Comparison of ENCODE assay signal across 1 cellular context in genomic region chr11:9758676-9759518, GRCh38.
TF ChIP-seq lines count a peak whose summit lies in the region.

No MANE protein-coding gene starts in this region.

TF ChIP-seq in K562, 482 proteins besides CTCF, POLR2A, EP300 and RAD21 (continued from another document and continues in another):
- TF ChIP-seq CHD7 (IDR thresholded peaks at IDR 0.05; ENCODE audit: low read depth, low read length) = no peak
- TF ChIP-seq RBM14 (IDR thresholded peaks at IDR 0.05; ENCODE audit: borderline replicate concordance, insufficient read depth, low read depth, low read length) = 0 out of 2 replicates have a peak, but pooled peaks have one; percentile 31
- no peak for TF ChIP-seq TCF7 (IDR thresholded peaks at IDR 0.05; ENCODE audit: borderline replicate concordance)
- no peak for TF ChIP-seq YBX1 (IDR thresholded peaks at IDR 0.05)
- TF ChIP-seq ILF3 (IDR thresholded peaks at IDR 0.05; ENCODE audit: borderline replicate concordance) = no peak
- TF ChIP-seq TAF1 (IDR thresholded peaks at IDR 0.05; ENCODE audit: control insufficient read depth, extremely low read depth, insufficient read depth, low read length, severe bottlenecking) = no peak
- peak; percentile 86 for TF ChIP-seq MGA (IDR thresholded peaks at IDR 0.05)
- peak; percentile 57; the same call in 1 of the 2 replicates for TF ChIP-seq TOE1 (IDR thresholded peaks at IDR 0.05; ENCODE audit: borderline replicate concordance)
- no peak for TF ChIP-seq TOE1 (CRISPR knock-in tag; IDR thresholded peaks at IDR 0.05; ENCODE audit: borderline replicate concordance, low read depth)
- TF ChIP-seq ZNF561 (CRISPR knock-in tag; conservative IDR thresholded peaks at IDR 0.05) = no peak
- TF ChIP-seq ZBTB26 (CRISPR knock-in tag; IDR thresholded peaks at IDR 0.05) = no peak
- TF ChIP-seq CHAMP1 (IDR thresholded peaks at IDR 0.05) = no peak
- TF ChIP-seq SIN3A (IDR thresholded peaks at IDR 0.05; ENCODE audit: borderline replicate concordance in 2 of 2, control insufficient read depth in 1 of 2, low read depth in 2 of 2, low read length in 2 of 2) = no peak
- TF ChIP-seq BRF2 (IDR thresholded peaks at IDR 0.05; ENCODE audit: borderline replicate concordance, insufficient read depth, insufficient read length) = no peak
- TF ChIP-seq ASH1L (IDR thresholded peaks at IDR 0.05; ENCODE audit: borderline replicate concordance, low read depth, partially characterized antibody) = no peak
- no peak for TF ChIP-seq FOXP4 (CRISPR knock-in tag; IDR thresholded peaks at IDR 0.05; ENCODE audit: borderline replicate concordance)
- TF ChIP-seq ZNF347 (CRISPR knock-in tag; IDR thresholded peaks at IDR 0.05; ENCODE audit: low read depth) = no peak
